Comparison of ENCODE assay signal across 1 cellular context in the genomic region with DNA sequence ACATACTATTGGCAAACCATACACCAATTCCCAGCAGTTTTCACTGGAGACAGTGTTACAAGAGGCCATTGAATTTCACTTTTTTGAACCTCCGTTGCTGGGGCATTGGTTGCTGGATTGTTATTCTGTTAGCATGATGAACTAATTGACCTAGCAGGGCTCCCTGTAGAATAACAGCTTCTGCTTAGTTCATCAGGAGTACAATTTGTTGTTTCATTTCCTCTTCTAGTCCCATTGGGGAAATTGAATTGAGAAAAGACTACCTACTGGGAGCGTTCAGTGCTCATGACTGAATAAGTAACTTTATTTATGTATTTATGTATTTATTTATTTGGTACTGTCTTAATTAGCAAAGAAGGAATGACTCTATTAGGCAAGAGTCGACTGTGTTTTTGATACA.
TF ChIP-seq lines count a peak whose summit lies in the region.

No MANE protein-coding gene starts in this region.

TF ChIP-seq in SK-N-SH, 30 proteins besides CTCF, POLR2A, EP300 and RAD21 (continued from another document):
- TF ChIP-seq, protein P1, sequence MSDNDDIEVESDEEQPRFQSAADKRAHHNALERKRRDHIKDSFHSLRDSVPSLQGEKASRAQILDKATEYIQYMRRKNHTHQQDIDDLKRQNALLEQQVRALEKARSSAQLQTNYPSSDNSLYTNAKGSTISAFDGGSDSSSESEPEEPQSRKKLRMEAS (IDR thresholded peaks at IDR 0.05; ENCODE audit: low read depth), result no peak
- TF ChIP-seq NRF1 (IDR thresholded peaks at IDR 0.05; ENCODE audit: low read depth, low read length), result no peak
- TF ChIP-seq, protein P2, sequence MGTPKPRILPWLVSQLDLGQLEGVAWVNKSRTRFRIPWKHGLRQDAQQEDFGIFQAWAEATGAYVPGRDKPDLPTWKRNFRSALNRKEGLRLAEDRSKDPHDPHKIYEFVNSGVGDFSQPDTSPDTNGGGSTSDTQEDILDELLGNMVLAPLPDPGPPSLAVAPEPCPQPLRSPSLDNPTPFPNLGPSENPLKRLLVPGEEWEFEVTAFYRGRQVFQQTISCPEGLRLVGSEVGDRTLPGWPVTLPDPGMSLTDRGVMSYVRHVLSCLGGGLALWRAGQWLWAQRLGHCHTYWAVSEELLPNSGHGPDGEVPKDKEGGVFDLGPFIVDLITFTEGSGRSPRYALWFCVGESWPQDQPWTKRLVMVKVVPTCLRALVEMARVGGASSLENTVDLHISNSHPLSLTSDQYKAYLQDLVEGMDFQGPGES (IDR thresholded peaks at IDR 0.05; ENCODE audit: low read depth, low read length), result no peak
